ENCODE assay signal across 1 cellular context in genomic region chr1:246569248-246570238, GRCh38.
A peak's percentile ranks its signal among the peaks of the same experiment; 100 is the strongest.
TF ChIP-seq lines count a peak whose summit lies in the region.

No MANE protein-coding gene starts in this region.

TF ChIP-seq in K562, 482 proteins besides CTCF, POLR2A, EP300 and RAD21 (continued from another document and continues in another):
- TF ChIP-seq HMG20A (CRISPR knock-in tag; conservative IDR thresholded peaks at IDR 0.05) (no peak), HDAC1 (IDR thresholded peaks at IDR 0.05) (peak; percentile 6 to 64; a peak in 3 of 4 replicates), TBL1XR1 (IDR thresholded peaks at IDR 0.05; ENCODE audit: low read length in 2 of 2) (0 out of 4 replicates have a peak, but pooled peaks of 1 of the 2 experiments have one; percentile 19), ZNF589 (CRISPR knock-in tag; IDR thresholded peaks at IDR 0.05; ENCODE audit: low read depth) (peak; percentile 56; the same call in 1 of the 2 replicates), ZNF592 (IDR thresholded peaks at IDR 0.05) (peak; percentile 58), PKNOX1 (IDR thresholded peaks at IDR 0.05) (peak; percentile 81), AFF4 (CRISPR knock-in tag; IDR thresholded peaks at IDR 0.05) (peak; percentile 83; the same call in 1 of the 2 replicates), FOXP1 (CRISPR knock-in tag; IDR thresholded peaks at IDR 0.05) (0 out of 2 replicates have a peak, but pooled peaks have one; percentile 42), GABPA (tag; conservative IDR thresholded peaks at IDR 0.05; ENCODE audit: low read depth) (peak; percentile 50; the same call in 1 of the 2 replicates), FOSL1 (tag; conservative IDR thresholded peaks at IDR 0.05) (peak; percentile 45; the same call in 1 of the 2 replicates), FOXA3 (CRISPR knock-in tag; conservative IDR thresholded peaks at IDR 0.05 in 1 of 2, IDR thresholded peaks at IDR 0.05 in 1 of 2) (peak; percentile 74 to 78), ZNF77 (CRISPR knock-in tag; IDR thresholded peaks at IDR 0.05) (no peak), HMBOX1 (IDR thresholded peaks at IDR 0.05) (peak; percentile 91), ZNF316 (IDR thresholded peaks at IDR 0.05) (0 out of 2 replicates have a peak, but pooled peaks have one; percentile 8), SMARCA4 (IDR thresholded peaks at IDR 0.05) (peak; percentile 55; the same call in 1 of the 2 replicates), MEIS2 (IDR thresholded peaks at IDR 0.05; ENCODE audit: partially characterized antibody) (peak; percentile 86), KDM1A (IDR thresholded peaks at IDR 0.05) (0 out of 4 replicates have a peak, but pooled peaks of 1 of the 2 experiments have one; percentile 19), BCL6 (CRISPR knock-in tag; IDR thresholded peaks at IDR 0.05) (0 out of 2 replicates have a peak, but pooled peaks have one; percentile 52), MAFF (IDR thresholded peaks at IDR 0.05; ENCODE audit: low read length) (0 out of 2 replicates have a peak, but pooled peaks have one; percentile 17), HDAC3 (IDR thresholded peaks at IDR 0.05; ENCODE audit: borderline replicate concordance, partially characterized antibody) (peak; percentile 15), SNRNP70 (optimal IDR thresholded peaks at IDR 0.05; ENCODE audit: low read depth, low read length) (no peak), YY1 (IDR thresholded peaks at IDR 0.05; ENCODE audit: borderline replicate concordance in 1 of 3, control insufficient read depth in 1 of 3, extremely low read depth in 1 of 3, insufficient read depth in 3 of 3, insufficient read length in 1 of 3, insufficient replicate concordance in 2 of 3, low read depth in 1 of 3, low read length in 2 of 3) (peak in 1 of 3 experiments; percentile 35), NR3C1 (CRISPR knock-in tag; IDR thresholded peaks at IDR 0.05) (no peak), CXXC5 (CRISPR knock-in tag; IDR thresholded peaks at IDR 0.05) (peak; percentile 26; the same call in 1 of the 2 replicates), ZNF639 (CRISPR knock-in tag; conservative IDR thresholded peaks at IDR 0.05 in 1 of 2, IDR thresholded peaks at IDR 0.05 in 1 of 2) (peak in 1 of 2 experiments; percentile 61; a peak in 2 of 4 replicates), ZBTB43 (CRISPR knock-in tag; IDR thresholded peaks at IDR 0.05) (0 out of 2 replicates have a peak, but pooled peaks have one; percentile 46), XRCC3 (IDR thresholded peaks at IDR 0.05) (no peak), MLLT1 (IDR thresholded peaks at IDR 0.05) (peak; percentile 41 to 73), POU5F1 (IDR thresholded peaks at IDR 0.05; ENCODE audit: borderline replicate concordance, low read depth, low read length, partially characterized antibody) (no peak), EP400 (IDR thresholded peaks at IDR 0.05) (peak; percentile 38), JUND (IDR thresholded peaks at IDR 0.05; ENCODE audit: borderline replicate concordance, low read depth, low read length) (no peak; the same call in 1 of the 2 replicates), JUND (tag; IDR thresholded peaks at IDR 0.05; ENCODE audit: borderline replicate concordance, low read depth, low read length) (no peak; the same call in 2 of the 3 replicates), FOXJ2 (tag; IDR thresholded peaks at IDR 0.05) (peak; percentile 67), NFIX (CRISPR knock-in tag; IDR thresholded peaks at IDR 0.05; ENCODE audit: low read depth) (no peak), HDGF (IDR thresholded peaks at IDR 0.05) (0 out of 2 replicates have a peak, but pooled peaks have one; percentile 22), ZNF512 (tag; IDR thresholded peaks at IDR 0.05) (no peak), TFE3 (CRISPR knock-in tag; IDR thresholded peaks at IDR 0.05) (peak; percentile 94), GABPB1 (CRISPR knock-in tag; IDR thresholded peaks at IDR 0.05) (0 out of 2 replicates have a peak, but pooled peaks have one; percentile 32), ZC3H8 (IDR thresholded peaks at IDR 0.05) (0 out of 2 replicates have a peak, but pooled peaks have one; percentile 14), SMAD4 (CRISPR knock-in tag; conservative IDR thresholded peaks at IDR 0.05) (0 out of 2 replicates have a peak, but pooled peaks have one; percentile 31)
